ENCODE assay signal across 8 cellular contexts in the genomic region with DNA sequence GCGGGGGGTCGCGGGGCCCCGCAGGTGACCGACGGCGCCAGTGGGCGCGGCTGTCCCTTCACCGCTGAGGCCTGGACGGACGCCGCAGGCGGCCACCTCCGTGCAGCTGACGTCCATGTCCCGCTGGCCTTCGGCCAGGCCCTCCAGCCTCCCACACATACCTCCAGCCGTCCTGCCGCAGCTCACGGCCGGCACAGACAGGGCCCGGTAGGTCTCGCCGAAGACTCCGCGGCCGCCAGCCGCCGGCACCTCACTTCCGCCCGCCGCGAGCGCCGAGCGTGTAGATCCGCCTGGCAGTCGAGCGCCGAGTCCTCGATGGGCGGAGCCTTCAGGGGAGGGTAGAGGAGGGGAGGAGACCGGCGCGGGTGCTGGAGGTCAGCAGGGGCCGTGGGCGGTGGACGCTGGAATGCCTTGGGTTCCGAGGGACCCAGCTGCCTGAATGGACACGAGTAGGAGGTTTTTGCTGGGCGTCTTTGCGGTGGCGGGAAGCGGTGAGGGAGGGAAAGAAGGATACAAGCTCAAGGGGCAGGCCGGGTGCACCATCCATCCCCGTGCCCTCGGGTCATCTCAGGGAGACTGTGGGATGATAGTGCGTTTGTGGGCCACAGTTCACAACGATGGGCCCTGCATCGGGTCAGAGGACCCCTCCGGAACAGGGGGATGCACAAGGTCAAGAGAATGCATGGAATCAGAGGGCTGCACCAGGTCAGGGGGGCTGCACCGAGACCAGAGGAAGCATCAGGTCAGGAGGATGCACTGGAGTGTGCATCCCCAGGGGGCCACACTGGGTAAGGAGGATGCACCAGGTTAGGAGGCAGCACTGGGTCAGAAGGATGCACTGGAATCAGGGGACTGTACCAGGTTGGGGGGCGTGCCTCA. TPM values are rescaled to one million over a fixed set of nuclear protein-coding genes. Genes with fewer than 3 reads are reported as not detected.
A peak's percentile ranks its signal among the peaks of the same experiment; 100 is the strongest.
DNase-seq lines count a peak whose midpoint lies in the region; ATAC-seq and TF ChIP-seq lines count a peak whose summit lies in the region.

A gene with protein sequence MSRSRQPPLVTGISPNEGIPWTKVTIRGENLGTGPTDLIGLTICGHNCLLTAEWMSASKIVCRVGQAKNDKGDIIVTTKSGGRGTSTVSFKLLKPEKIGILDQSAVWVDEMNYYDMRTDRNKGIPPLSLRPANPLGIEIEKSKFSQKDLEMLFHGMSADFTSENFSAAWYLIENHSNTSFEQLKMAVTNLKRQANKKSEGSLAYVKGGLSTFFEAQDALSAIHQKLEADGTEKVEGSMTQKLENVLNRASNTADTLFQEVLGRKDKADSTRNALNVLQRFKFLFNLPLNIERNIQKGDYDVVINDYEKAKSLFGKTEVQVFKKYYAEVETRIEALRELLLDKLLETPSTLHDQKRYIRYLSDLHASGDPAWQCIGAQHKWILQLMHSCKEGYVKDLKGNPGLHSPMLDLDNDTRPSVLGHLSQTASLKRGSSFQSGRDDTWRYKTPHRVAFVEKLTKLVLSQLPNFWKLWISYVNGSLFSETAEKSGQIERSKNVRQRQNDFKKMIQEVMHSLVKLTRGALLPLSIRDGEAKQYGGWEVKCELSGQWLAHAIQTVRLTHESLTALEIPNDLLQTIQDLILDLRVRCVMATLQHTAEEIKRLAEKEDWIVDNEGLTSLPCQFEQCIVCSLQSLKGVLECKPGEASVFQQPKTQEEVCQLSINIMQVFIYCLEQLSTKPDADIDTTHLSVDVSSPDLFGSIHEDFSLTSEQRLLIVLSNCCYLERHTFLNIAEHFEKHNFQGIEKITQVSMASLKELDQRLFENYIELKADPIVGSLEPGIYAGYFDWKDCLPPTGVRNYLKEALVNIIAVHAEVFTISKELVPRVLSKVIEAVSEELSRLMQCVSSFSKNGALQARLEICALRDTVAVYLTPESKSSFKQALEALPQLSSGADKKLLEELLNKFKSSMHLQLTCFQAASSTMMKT (minus strand): TSS at position 282 of the 879 bp plus-strand sequence. CDS start 55,321 bp downstream, outside the sequence.

- H3K36me3 ChIP-seq in Karpas-422 (ENCODE audit: insufficient read depth, low read length): no peaks in the 10 kb centered on the region
- H3K36me3 ChIP-seq in gastroesophageal sphincter: no peaks in the 10 kb centered on the region
- peaks cover 6% of the 10 kb centered on the region for H3K36me3 ChIP-seq in neutrophil

- H2AFZ ChIP-seq in Karpas-422 (ENCODE audit: low read length): peak within 1 kb of the TSS; percentile 100

- peak within 1 kb of the TSS; percentile 89 for H3K4me3 ChIP-seq in Karpas-422 (ENCODE audit: low read length)
- H3K4me3 ChIP-seq in gastroesophageal sphincter: peak within 1 kb of the TSS; percentile 67 to 87
- peak within 1 kb of the TSS; percentile 80 to 81 for H3K4me3 ChIP-seq in neutrophil (ENCODE audit: low read depth in 1 of 2, low read length in 1 of 2)

- H3K4me1 ChIP-seq in Karpas-422 (ENCODE audit: low read length) (peaks cover 21% of the 10 kb centered on the region), gastroesophageal sphincter (peaks cover 0 to 39% (median 4%) of the 10 kb centered on the region in 3 donors), neutrophil (ENCODE audit: control insufficient read depth in 1 of 2, insufficient read depth in 1 of 2, low read depth in 1 of 2, low read length in 1 of 2) (peaks cover 23% of the 10 kb centered on the region in 2 experiments)

- H3K27me3 ChIP-seq in Karpas-422 (ENCODE audit: low read length) (no peaks in the 10 kb centered on the region), gastroesophageal sphincter (no peaks in the 10 kb centered on the region), neutrophil (no peaks in the 10 kb centered on the region)

- DNase-seq in G401 (ENCODE audit: low spot score) (peak; percentile 86), Karpas-422 (peak; percentile 93), SK-N-DZ (ENCODE audit: low spot score) (peak; percentile 82)
- peak; percentile 88 for DNase-seq in activated naive CD4-positive, alpha-beta T cell treated with Interleukin-2 at 50 U/mL for 16 hours

- peaks cover 34% of the 10 kb centered on the region for H3K79me2 ChIP-seq in Karpas-422 (ENCODE audit: low read length)

- in situ Hi-C loops in G401 (cut with HindIII; ENCODE audit: low sequenced_read_pairs): no loop called here

- peak in 1 of 4 experiments; percentile 15 for TF ChIP-seq CTCF in gastroesophageal sphincter (IDR thresholded peaks at IDR 0.05)
- TF ChIP-seq CTCF in neutrophil (IDR thresholded peaks at IDR 0.05): no peak
- no peak for TF ChIP-seq CTCF in subcutaneous adipose tissue (IDR thresholded peaks at IDR 0.05; ENCODE audit: low read depth)

- TF ChIP-seq EP300 in gastroesophageal sphincter (IDR thresholded peaks at IDR 0.05): no peak

- peaks cover 19% of the 10 kb centered on the region for H4K20me1 ChIP-seq in Karpas-422 (ENCODE audit: insufficient read depth, low read depth, low read length)

- H3K27ac ChIP-seq in Karpas-422 (ENCODE audit: low read length) (no peak within 1 kb of the TSS), gastroesophageal sphincter (peak within 1 kb of the TSS; percentile 54 to 94 (median 88)), neutrophil (peak within 1 kb of the TSS; percentile 77)

- 3% methylated on average over 11 of the region's 64 CpGs; no CpG with 5 or more reads in 1 of the 2 donors for WGBS in gastroesophageal sphincter (ENCODE audit: low coverage in 1 of 2), 2 donors

- H3K9me2 ChIP-seq in Karpas-422 (replicated peaks; ENCODE audit: insufficient read depth, low read length): no peaks in the 10 kb centered on the region

- peak within 1 kb of the TSS; percentile 91 for H3K9ac ChIP-seq in Karpas-422 (ENCODE audit: low read length)

- no peaks in the 10 kb centered on the region for H3K9me3 ChIP-seq in Karpas-422 (ENCODE audit: low read length)
- H3K9me3 ChIP-seq in gastroesophageal sphincter: no peaks in the 10 kb centered on the region
- no peaks in the 10 kb centered on the region for H3K9me3 ChIP-seq in neutrophil

- peak; percentile 86 for ATAC-seq in GM21825 (IDR thresholded peaks at IDR 0.05; ENCODE audit: unreplicated experiment)
- ATAC-seq in gastroesophageal sphincter: peak; percentile 95

- peak; percentile 65 to 71 for TF ChIP-seq POLR2A in gastroesophageal sphincter (IDR thresholded peaks at IDR 0.05)

- H3K4me2 ChIP-seq in Karpas-422 (ENCODE audit: low read depth, low read length, poor library complexity, severe bottlenecking): peak within 1 kb of the TSS; percentile 95

RNA-seq across cellular contexts. Expression of the gene that starts here (rescaled TPM):
- total RNA-seq in G401 (2014; rRNA removed; shearing (Covaris generic)): 25.0 and 36.7 TPM in 2 replicates
- 17.6 and 26.6 TPM in 2 replicates for total RNA-seq in Karpas-422 (2014; rRNA removed; shearing (Covaris generic); ENCODE audit: low replicate concordance)
- 20.3 and 27.5 TPM in 2 replicates for polyA plus RNA-seq in SK-N-DZ (2014; cell fraction: cytosol; rRNA removed)
- 11.2 and 14.4 TPM in 2 replicates for polyA plus RNA-seq in SK-N-DZ (2014; cell fraction: nucleus; rRNA removed)
- total RNA-seq in gastroesophageal sphincter (10 to 100 TPM; 17.8 to 39.2 (median 25.8) TPM), subcutaneous adipose tissue (10 to 100 TPM; 18.9 to 28.4 (median 20.2) TPM)
